Comparison of ENCODE assay signal across 21 cellular contexts in genomic region chr11:69480547-69481392, GRCh38. TPM values are rescaled to one million over a fixed set of nuclear protein-coding genes. Genes with fewer than 3 reads are reported as not detected.
DNase-seq lines count a peak whose midpoint lies in the region; ATAC-seq and TF ChIP-seq lines count a peak whose summit lies in the region.
"Had no signal": no experiment of that assay in that cellular context is flagged by ENCODE, and none has a peak within 500 bp of the region (broad histone marks: within the 10 kb centered on the region; RNA-seq: fewer than 3 reads in every experiment).

No MANE protein-coding gene starts in this region.

- no peaks in the 10 kb centered on the region for H3K4me1 Mint-ChIP-seq in stimulated activated effector memory CD8-positive, alpha-beta T cell treated with anti-CD3 and anti-CD28 coated beads, Interleukin-12 subunit alpha, Interleukin-12 subunit beta, amount 100 ng/mL, for 72 hours
- no peaks in the 10 kb centered on the region for H3K4me1 Mint-ChIP-seq in glutamatergic neuron (ENCODE audit: low read depth, unreplicated experiment)
- H3K4me1 Mint-ChIP-seq: memory B cell; stimulated activated naive B cell treated with anti-CD40 and anti-IgM and Interleukin-4, amounts not matched to agents 10 μg/mL and 1 μg/mL and 100 μg/mL, for 72 hours had no signal

- H3K27me3 Mint-ChIP-seq in glutamatergic neuron (ENCODE audit: unreplicated experiment) = peaks cover 8% of the 10 kb centered on the region
- H3K27me3 Mint-ChIP-seq: stimulated activated naive B cell treated with anti-CD40 and anti-IgM and Interleukin-4, amounts not matched to agents 10 μg/mL and 1 μg/mL and 100 μg/mL, for 72 hours had no signal

- H3K4me3 ChIP-seq in esophagus squamous epithelium = no peak overlapping the region
- H3K4me3 ChIP-seq in lung = no peak overlapping the region

- intact Hi-C loops in esophagus squamous epithelium (cut with DNase I) = no loop called here

- TF ChIP-seq CTCF in esophagus squamous epithelium (IDR thresholded peaks at IDR 0.05) (no peak), lung (IDR thresholded peaks at IDR 0.05; ENCODE audit: control extremely low read depth, extremely low read depth) (no peak), glutamatergic neuron (IDR thresholded peaks at IDR 0.05; ENCODE audit: partially characterized antibody, unreplicated experiment) (no peak)

- no peak for TF ChIP-seq POLR2A in esophagus squamous epithelium (IDR thresholded peaks at IDR 0.05)

- H3K4me3 Mint-ChIP-seq in stimulated activated effector memory CD8-positive, alpha-beta T cell treated with anti-CD3 and anti-CD28 coated beads, Interleukin-12 subunit alpha, Interleukin-12 subunit beta, amount 100 ng/mL, for 72 hours = no peak overlapping the region
- no peak overlapping the region for H3K4me3 Mint-ChIP-seq in glutamatergic neuron (ENCODE audit: unreplicated experiment)
- H3K4me3 Mint-ChIP-seq: memory B cell; stimulated activated naive B cell treated with anti-CD40 and anti-IgM and Interleukin-4, amounts not matched to agents 10 μg/mL and 1 μg/mL and 100 μg/mL, for 72 hours had no signal

- no peak overlapping the region for H3K27ac Mint-ChIP-seq in stimulated activated effector memory CD8-positive, alpha-beta T cell treated with anti-CD3 and anti-CD28 coated beads, Interleukin-12 subunit alpha, Interleukin-12 subunit beta, amount 100 ng/mL, for 72 hours
- no peak overlapping the region for H3K27ac Mint-ChIP-seq in glutamatergic neuron (ENCODE audit: unreplicated experiment)
- H3K27ac Mint-ChIP-seq: memory B cell; stimulated activated naive B cell treated with anti-CD40 and anti-IgM and Interleukin-4, amounts not matched to agents 10 μg/mL and 1 μg/mL and 100 μg/mL, for 72 hours had no signal

- H3K36me3 Mint-ChIP-seq in stimulated activated effector memory CD8-positive, alpha-beta T cell treated with anti-CD3 and anti-CD28 coated beads, Interleukin-12 subunit alpha, Interleukin-12 subunit beta, amount 100 ng/mL, for 72 hours = no peaks in the 10 kb centered on the region
- no peaks in the 10 kb centered on the region for H3K36me3 Mint-ChIP-seq in glutamatergic neuron (ENCODE audit: unreplicated experiment)
- H3K36me3 Mint-ChIP-seq: memory B cell; stimulated activated naive B cell treated with anti-CD40 and anti-IgM and Interleukin-4, amounts not matched to agents 10 μg/mL and 1 μg/mL and 100 μg/mL, for 72 hours had no signal

- ATAC-seq in lung (ENCODE audit: insufficient read depth, low FRiP score) = no peak
- ATAC-seq in stimulated activated effector memory CD8-positive, alpha-beta T cell treated with anti-CD3 and anti-CD28 coated beads, Interleukin-12 subunit alpha, Interleukin-12 subunit beta, amount 100 ng/mL, for 72 hours = peak; percentile 4
- ATAC-seq: stimulated activated naive B cell treated with anti-CD40 and anti-IgM and Interleukin-4, amounts not matched to agents 10 μg/mL and 1 μg/mL and 100 μg/mL, for 72 hours had no signal

- H3K4me1 ChIP-seq in esophagus squamous epithelium (peaks cover 13 to 45% (median 19%) of the 10 kb centered on the region in 3 donors), lung (ENCODE audit: control insufficient read depth in 2 of 2, insufficient read depth in 2 of 2, low read length in 2 of 2) (peaks cover 3 to 21% of the 10 kb centered on the region in 2 donors)

- no peaks in the 10 kb centered on the region for H3K9me3 ChIP-seq in esophagus squamous epithelium
- H3K9me3 ChIP-seq in lung (ENCODE audit: control insufficient read depth in 2 of 2, insufficient read depth in 1 of 2, low read length in 1 of 2) = no peaks in the 10 kb centered on the region

- 76 to 77% methylated on average over 4 to 8 of the region's 13 CpGs for WGBS in esophagus squamous epithelium, 2 donors
- WGBS in lung, 2 donors = 65 to 67% methylated on average over 13 of the region's 13 CpGs

- H3K27me3 ChIP-seq in esophagus squamous epithelium = no peaks in the 10 kb centered on the region
- no peaks in the 10 kb centered on the region for H3K27me3 ChIP-seq in lung (ENCODE audit: control insufficient read depth, insufficient read depth)

- H3K9me3 Mint-ChIP-seq in stimulated activated effector memory CD8-positive, alpha-beta T cell treated with anti-CD3 and anti-CD28 coated beads, Interleukin-12 subunit alpha, Interleukin-12 subunit beta, amount 100 ng/mL, for 72 hours = no peaks in the 10 kb centered on the region
- peaks cover 8% of the 10 kb centered on the region for H3K9me3 Mint-ChIP-seq in glutamatergic neuron (ENCODE audit: unreplicated experiment)
- H3K9me3 Mint-ChIP-seq: memory B cell; stimulated activated naive B cell treated with anti-CD40 and anti-IgM and Interleukin-4, amounts not matched to agents 10 μg/mL and 1 μg/mL and 100 μg/mL, for 72 hours had no signal

- no peaks in the 10 kb centered on the region for H3K36me3 ChIP-seq in esophagus squamous epithelium
- H3K36me3 ChIP-seq in lung (ENCODE audit: control insufficient read depth in 2 of 2, insufficient read depth in 2 of 2, low read length in 2 of 2) = no peaks in the 10 kb centered on the region

- DNase-seq in HuH-7.5 (ENCODE audit: low spot score) (peak; percentile 99), esophagus squamous epithelium (lab: John Stamatoyannopoulos, UW) (no peak), lung (ENCODE audit: low spot score) (no peak), MV-4-11 (lab: John Stamatoyannopoulos, UW) (no peak), caudate nucleus (lab: John Stamatoyannopoulos, UW) (no peak), NCI-H2107 (lab: John Stamatoyannopoulos, UW) (no peak), glutamatergic neuron (no peak)
- no peak for DNase-seq in stimulated activated effector memory CD8-positive, alpha-beta T cell treated with anti-CD3 and anti-CD28 coated beads, Interleukin-12 subunit alpha, Interleukin-12 subunit beta, amount 100 ng/mL, for 72 hours (ENCODE audit: low spot score in 2 of 2)
- DNase-seq: activated CD4-positive, alpha-beta T cell treated with anti-CD3 and anti-CD28 coated beads, Interleukin-2, amount 50 U/mL, for 48 hours; activated gamma-delta T cell; DMS79 treated with DMSO at 0.1 percent for 48 hours; hippocampal formation; KBM-7; NCI-H1694 treated with DMSO at 0.1 percent for 48 hours; NCI-H526 treated with DMSO at 0.1 percent for 48 hours; RPMI8226; stimulated activated CD4-positive, alpha-beta T cell treated with anti-CD3 and anti-CD28 coated beads, Interleukin-4, amount 100 ng/mL, for 4 hours; stimulated activated naive B cell treated with anti-CD40 and anti-IgM and Interleukin-4, amounts not matched to agents 10 μg/mL and 1 μg/mL and 100 μg/mL, for 72 hours; T-helper 9 cell had no signal

- H3K27ac ChIP-seq in esophagus squamous epithelium (peak overlapping the region; percentile 58 to 85 (median 73)), lung (ENCODE audit: low read depth in 1 of 2, low read length in 1 of 2) (peak overlapping the region; percentile 5 to 34), caudate nucleus (ENCODE audit: low read depth, low read length) (no peak overlapping the region)

RNA-seq across cellular contexts. Expression of gene LINC01488, which starts 0.7 kb away (rescaled TPM):
- total RNA-seq in esophagus squamous epithelium = not detected
- not detected for total RNA-seq in lung
- polyA plus RNA-seq in lung = not detected
- total RNA-seq in glutamatergic neuron (ENCODE audit: unreplicated experiment) = not detected
- polyA plus RNA-seq: BJ had no signal
